ENCODE assay signal across 1 cellular context in the genomic region with DNA sequence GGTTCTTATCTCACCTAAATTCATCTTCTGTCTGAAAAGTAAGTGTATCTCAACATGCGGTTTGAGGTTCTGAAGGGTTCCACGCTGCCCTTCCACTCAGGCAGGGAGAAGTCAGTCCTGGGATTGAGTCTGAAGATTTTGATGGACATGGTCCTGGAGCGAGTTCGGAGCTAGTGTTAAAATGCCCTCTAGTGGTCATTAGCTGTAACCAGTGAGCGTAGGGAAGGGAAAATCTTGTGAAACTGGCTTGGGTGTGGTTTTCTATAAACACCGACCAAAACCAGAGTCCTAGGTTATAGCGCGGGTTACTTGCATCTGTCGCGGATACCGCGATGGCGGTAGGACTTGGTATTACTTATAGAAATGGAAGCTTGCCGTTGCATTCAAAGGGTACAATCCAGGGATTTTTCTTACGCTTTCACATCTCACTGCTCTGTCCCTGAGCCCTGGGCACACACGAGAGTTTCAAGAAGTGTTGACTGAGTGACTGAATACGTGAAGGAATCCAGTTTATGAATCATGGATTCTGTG.
TF ChIP-seq lines count a peak whose summit lies in the region.

No MANE protein-coding gene starts in this region.

TF ChIP-seq in H1, 55 proteins besides CTCF, POLR2A, EP300 and RAD21:
- TF ChIP-seq BACH1 (IDR thresholded peaks at IDR 0.05; ENCODE audit: low read length): no peak
- TF ChIP-seq POU5F1 (IDR thresholded peaks at IDR 0.05; ENCODE audit: low read depth, low read length): no peak
- no peak for TF ChIP-seq BRCA1 (IDR thresholded peaks at IDR 0.05; ENCODE audit: low read depth, low read length)
- no peak for TF ChIP-seq ASH2L (IDR thresholded peaks at IDR 0.05; ENCODE audit: low read length)
- TF ChIP-seq, protein P1, sequence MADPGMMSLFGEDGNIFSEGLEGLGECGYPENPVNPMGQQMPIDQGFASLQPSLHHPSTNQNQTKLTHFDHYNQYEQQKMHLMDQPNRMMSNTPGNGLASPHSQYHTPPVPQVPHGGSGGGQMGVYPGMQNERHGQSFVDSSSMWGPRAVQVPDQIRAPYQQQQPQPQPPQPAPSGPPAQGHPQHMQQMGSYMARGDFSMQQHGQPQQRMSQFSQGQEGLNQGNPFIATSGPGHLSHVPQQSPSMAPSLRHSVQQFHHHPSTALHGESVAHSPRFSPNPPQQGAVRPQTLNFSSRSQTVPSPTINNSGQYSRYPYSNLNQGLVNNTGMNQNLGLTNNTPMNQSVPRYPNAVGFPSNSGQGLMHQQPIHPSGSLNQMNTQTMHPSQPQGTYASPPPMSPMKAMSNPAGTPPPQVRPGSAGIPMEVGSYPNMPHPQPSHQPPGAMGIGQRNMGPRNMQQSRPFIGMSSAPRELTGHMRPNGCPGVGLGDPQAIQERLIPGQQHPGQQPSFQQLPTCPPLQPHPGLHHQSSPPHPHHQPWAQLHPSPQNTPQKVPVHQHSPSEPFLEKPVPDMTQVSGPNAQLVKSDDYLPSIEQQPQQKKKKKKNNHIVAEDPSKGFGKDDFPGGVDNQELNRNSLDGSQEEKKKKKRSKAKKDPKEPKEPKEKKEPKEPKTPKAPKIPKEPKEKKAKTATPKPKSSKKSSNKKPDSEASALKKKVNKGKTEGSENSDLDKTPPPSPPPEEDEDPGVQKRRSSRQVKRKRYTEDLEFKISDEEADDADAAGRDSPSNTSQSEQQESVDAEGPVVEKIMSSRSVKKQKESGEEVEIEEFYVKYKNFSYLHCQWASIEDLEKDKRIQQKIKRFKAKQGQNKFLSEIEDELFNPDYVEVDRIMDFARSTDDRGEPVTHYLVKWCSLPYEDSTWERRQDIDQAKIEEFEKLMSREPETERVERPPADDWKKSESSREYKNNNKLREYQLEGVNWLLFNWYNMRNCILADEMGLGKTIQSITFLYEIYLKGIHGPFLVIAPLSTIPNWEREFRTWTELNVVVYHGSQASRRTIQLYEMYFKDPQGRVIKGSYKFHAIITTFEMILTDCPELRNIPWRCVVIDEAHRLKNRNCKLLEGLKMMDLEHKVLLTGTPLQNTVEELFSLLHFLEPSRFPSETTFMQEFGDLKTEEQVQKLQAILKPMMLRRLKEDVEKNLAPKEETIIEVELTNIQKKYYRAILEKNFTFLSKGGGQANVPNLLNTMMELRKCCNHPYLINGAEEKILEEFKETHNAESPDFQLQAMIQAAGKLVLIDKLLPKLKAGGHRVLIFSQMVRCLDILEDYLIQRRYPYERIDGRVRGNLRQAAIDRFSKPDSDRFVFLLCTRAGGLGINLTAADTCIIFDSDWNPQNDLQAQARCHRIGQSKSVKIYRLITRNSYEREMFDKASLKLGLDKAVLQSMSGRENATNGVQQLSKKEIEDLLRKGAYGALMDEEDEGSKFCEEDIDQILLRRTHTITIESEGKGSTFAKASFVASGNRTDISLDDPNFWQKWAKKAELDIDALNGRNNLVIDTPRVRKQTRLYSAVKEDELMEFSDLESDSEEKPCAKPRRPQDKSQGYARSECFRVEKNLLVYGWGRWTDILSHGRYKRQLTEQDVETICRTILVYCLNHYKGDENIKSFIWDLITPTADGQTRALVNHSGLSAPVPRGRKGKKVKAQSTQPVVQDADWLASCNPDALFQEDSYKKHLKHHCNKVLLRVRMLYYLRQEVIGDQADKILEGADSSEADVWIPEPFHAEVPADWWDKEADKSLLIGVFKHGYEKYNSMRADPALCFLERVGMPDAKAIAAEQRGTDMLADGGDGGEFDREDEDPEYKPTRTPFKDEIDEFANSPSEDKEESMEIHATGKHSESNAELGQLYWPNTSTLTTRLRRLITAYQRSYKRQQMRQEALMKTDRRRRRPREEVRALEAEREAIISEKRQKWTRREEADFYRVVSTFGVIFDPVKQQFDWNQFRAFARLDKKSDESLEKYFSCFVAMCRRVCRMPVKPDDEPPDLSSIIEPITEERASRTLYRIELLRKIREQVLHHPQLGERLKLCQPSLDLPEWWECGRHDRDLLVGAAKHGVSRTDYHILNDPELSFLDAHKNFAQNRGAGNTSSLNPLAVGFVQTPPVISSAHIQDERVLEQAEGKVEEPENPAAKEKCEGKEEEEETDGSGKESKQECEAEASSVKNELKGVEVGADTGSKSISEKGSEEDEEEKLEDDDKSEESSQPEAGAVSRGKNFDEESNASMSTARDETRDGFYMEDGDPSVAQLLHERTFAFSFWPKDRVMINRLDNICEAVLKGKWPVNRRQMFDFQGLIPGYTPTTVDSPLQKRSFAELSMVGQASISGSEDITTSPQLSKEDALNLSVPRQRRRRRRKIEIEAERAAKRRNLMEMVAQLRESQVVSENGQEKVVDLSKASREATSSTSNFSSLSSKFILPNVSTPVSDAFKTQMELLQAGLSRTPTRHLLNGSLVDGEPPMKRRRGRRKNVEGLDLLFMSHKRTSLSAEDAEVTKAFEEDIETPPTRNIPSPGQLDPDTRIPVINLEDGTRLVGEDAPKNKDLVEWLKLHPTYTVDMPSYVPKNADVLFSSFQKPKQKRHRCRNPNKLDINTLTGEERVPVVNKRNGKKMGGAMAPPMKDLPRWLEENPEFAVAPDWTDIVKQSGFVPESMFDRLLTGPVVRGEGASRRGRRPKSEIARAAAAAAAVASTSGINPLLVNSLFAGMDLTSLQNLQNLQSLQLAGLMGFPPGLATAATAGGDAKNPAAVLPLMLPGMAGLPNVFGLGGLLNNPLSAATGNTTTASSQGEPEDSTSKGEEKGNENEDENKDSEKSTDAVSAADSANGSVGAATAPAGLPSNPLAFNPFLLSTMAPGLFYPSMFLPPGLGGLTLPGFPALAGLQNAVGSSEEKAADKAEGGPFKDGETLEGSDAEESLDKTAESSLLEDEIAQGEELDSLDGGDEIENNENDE (IDR thresholded peaks at IDR 0.05; ENCODE audit: insufficient replicate concordance, low read length): no peak
- TF ChIP-seq, protein P2, sequence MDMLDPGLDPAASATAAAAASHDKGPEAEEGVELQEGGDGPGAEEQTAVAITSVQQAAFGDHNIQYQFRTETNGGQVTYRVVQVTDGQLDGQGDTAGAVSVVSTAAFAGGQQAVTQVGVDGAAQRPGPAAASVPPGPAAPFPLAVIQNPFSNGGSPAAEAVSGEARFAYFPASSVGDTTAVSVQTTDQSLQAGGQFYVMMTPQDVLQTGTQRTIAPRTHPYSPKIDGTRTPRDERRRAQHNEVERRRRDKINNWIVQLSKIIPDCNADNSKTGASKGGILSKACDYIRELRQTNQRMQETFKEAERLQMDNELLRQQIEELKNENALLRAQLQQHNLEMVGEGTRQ (IDR thresholded peaks at IDR 0.05; ENCODE audit: low read length): no peak
- TF ChIP-seq BCL11A (IDR thresholded peaks at IDR 0.05; ENCODE audit: low read depth in 2 of 2, low read length in 2 of 2): no peak
- no peak for TF ChIP-seq NANOG (IDR thresholded peaks at IDR 0.05; ENCODE audit: insufficient read depth, low read depth, low read length, poor library complexity, severe bottlenecking)
- TF ChIP-seq SIRT6 (IDR thresholded peaks at IDR 0.05; ENCODE audit: low read length): no peak
- TF ChIP-seq, protein P3, sequence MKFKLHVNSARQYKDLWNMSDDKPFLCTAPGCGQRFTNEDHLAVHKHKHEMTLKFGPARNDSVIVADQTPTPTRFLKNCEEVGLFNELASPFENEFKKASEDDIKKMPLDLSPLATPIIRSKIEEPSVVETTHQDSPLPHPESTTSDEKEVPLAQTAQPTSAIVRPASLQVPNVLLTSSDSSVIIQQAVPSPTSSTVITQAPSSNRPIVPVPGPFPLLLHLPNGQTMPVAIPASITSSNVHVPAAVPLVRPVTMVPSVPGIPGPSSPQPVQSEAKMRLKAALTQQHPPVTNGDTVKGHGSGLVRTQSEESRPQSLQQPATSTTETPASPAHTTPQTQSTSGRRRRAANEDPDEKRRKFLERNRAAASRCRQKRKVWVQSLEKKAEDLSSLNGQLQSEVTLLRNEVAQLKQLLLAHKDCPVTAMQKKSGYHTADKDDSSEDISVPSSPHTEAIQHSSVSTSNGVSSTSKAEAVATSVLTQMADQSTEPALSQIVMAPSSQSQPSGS (IDR thresholded peaks at IDR 0.05; ENCODE audit: low read length): no peak
- TF ChIP-seq YY1 (IDR thresholded peaks at IDR 0.05; ENCODE audit: low read depth, low read length): no peak
- TF ChIP-seq TAF1 (IDR thresholded peaks at IDR 0.05; ENCODE audit: low read depth, low read length): no peak
- no peak for TF ChIP-seq SUZ12 (IDR thresholded peaks at IDR 0.05; ENCODE audit: low read length)
- TF ChIP-seq, protein P4, sequence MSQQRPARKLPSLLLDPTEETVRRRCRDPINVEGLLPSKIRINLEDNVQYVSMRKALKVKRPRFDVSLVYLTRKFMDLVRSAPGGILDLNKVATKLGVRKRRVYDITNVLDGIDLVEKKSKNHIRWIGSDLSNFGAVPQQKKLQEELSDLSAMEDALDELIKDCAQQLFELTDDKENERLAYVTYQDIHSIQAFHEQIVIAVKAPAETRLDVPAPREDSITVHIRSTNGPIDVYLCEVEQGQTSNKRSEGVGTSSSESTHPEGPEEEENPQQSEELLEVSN (IDR thresholded peaks at IDR 0.05): no peak
- no peak for TF ChIP-seq GTF2F1 (IDR thresholded peaks at IDR 0.05; ENCODE audit: borderline replicate concordance, low read depth, low read length)
- no peak for TF ChIP-seq TCF12 (IDR thresholded peaks at IDR 0.05; ENCODE audit: low read depth, low read length)
- no peak for TF ChIP-seq EZH2 (IDR thresholded peaks at IDR 0.05; ENCODE audit: low read depth, low read length, severe bottlenecking)
- TF ChIP-seq SIX5 (IDR thresholded peaks at IDR 0.05; ENCODE audit: low read depth, low read length): no peak
TF ChIP-seq in H1: peak in this region for 0.
